ENCODE assay signal across 20 cellular contexts in genomic region chr6:147759088-147759487, GRCh38.
DNase-seq lines count a peak whose midpoint lies in the region; ATAC-seq and TF ChIP-seq lines count a peak whose summit lies in the region.
"Had no signal": no experiment of that assay in that cellular context is flagged by ENCODE, and none has a peak within 500 bp of the region (broad histone marks: within the 10 kb centered on the region; RNA-seq: fewer than 3 reads in every experiment).

No MANE protein-coding gene starts in this region.

- TF ChIP-seq CTCF in MM.1S (IDR thresholded peaks at IDR 0.05; ENCODE audit: low read length) = no peak

- no peaks in the 10 kb centered on the region for H3K79me2 ChIP-seq in MM.1S (ENCODE audit: low read length)

- no peak overlapping the region for H2AFZ ChIP-seq in MM.1S (ENCODE audit: low read length)

- H3K9ac ChIP-seq in adipocyte (ENCODE audit: low read length) (no peak overlapping the region), MM.1S (ENCODE audit: low read length) (no peak overlapping the region)

- H3K4me1 ChIP-seq in adipocyte (ENCODE audit: control insufficient read depth, insufficient read depth, low read length) (peaks cover 11% of the 10 kb centered on the region), MM.1S (ENCODE audit: low read length) (no peaks in the 10 kb centered on the region)
- H3K4me1 ChIP-seq: foreskin keratinocyte, tibial artery had no signal

- H3K27me3 ChIP-seq in adipocyte (replicated peaks; ENCODE audit: control insufficient read depth, insufficient read depth, low read length) (no peaks in the 10 kb centered on the region), MM.1S (replicated peaks; ENCODE audit: insufficient read depth, low read length) (no peaks in the 10 kb centered on the region)
- H3K27me3 ChIP-seq: cardiac muscle cell, foreskin keratinocyte, tibial artery had no signal

- H4K20me1 ChIP-seq in MM.1S (ENCODE audit: insufficient read depth, low read length) = no peaks in the 10 kb centered on the region

- no peak overlapping the region for H3K4me2 ChIP-seq in MM.1S (ENCODE audit: low read depth, low read length)

- DNase-seq in NCI-H2171 treated with DMSO at 0.1 percent for 48 hours (lab: John Stamatoyannopoulos, UW) (peak; percentile 49), NCI-H2171 (lab: John Stamatoyannopoulos, UW) (no peak), adipocyte (ENCODE audit: low read depth) (peak; percentile 69), myocyte (ENCODE audit: low read depth) (peak; percentile 38), MM.1S (no peak)
- DNase-seq in activated CD8-positive, alpha-beta memory T cell treated with anti-CD3 and anti-CD28 coated beads for 24 hours = no peak
- DNase-seq: 8988T; activated CD4-positive, alpha-beta memory T cell treated with anti-CD3 and anti-CD28 coated beads for 36 hours; activated naive CD8-positive, alpha-beta T cell treated with anti-CD3 and anti-CD28 coated beads, Interleukin-2, amount 10 ng/mL, durations not matched to agents 7 days and 5 days; activated T-cell treated with anti-CD3 and anti-CD28 coated beads, Interleukin-2, amount 50 U/mL, for 72 hours; CD4-positive, CD25-positive, alpha-beta regulatory T cell; DMS79 treated with DMSO at 0.1 percent for 48 hours; effector CD8-positive, alpha-beta T cell; foreskin keratinocyte; left colon; small intestine; tibial artery had no signal

- no peak for TF ChIP-seq EP300 in Ishikawa (IDR thresholded peaks at IDR 0.05; ENCODE audit: borderline replicate concordance)

- no peak for TF ChIP-seq RAD21 in Ishikawa (IDR thresholded peaks at IDR 0.05; ENCODE audit: low read depth)

- no peaks in the 10 kb centered on the region for H3F3A ChIP-seq in MM.1S (ENCODE audit: insufficient read depth, low read length)

- ATAC-seq in GM18498 (IDR thresholded peaks at IDR 0.05; ENCODE audit: unreplicated experiment) = no peak
- ATAC-seq: activated T-cell treated with anti-CD3 and anti-CD28 coated beads, Interleukin-2, amount 50 U/mL, for 72 hours; foreskin keratinocyte; left colon had no signal

- H3K36me3 ChIP-seq in adipocyte (ENCODE audit: control insufficient read depth, insufficient read depth, low read length, severe bottlenecking) = no peaks in the 10 kb centered on the region
- no peaks in the 10 kb centered on the region for H3K36me3 ChIP-seq in MM.1S (replicated peaks; ENCODE audit: insufficient read depth, low read length)
- H3K36me3 ChIP-seq: cardiac muscle cell, tibial artery had no signal

- H3K4me3 ChIP-seq in adipocyte (ENCODE audit: low read length) (no peak overlapping the region), MM.1S (ENCODE audit: low read length) (no peak overlapping the region)
- H3K4me3 ChIP-seq: cardiac muscle cell, tibial artery had no signal

- H3K27ac ChIP-seq in MM.1S (ENCODE audit: low read length) = no peak overlapping the region
- H3K27ac ChIP-seq: cardiac muscle cell, foreskin keratinocyte, tibial artery had no signal

- H3K9me3 ChIP-seq in adipocyte (ENCODE audit: control insufficient read depth, low read length) (peaks cover 6% of the 10 kb centered on the region), MM.1S (replicated peaks; ENCODE audit: insufficient read depth, low read length) (no peaks in the 10 kb centered on the region)

- no peaks in the 10 kb centered on the region for H3K9me2 ChIP-seq in MM.1S (replicated peaks; ENCODE audit: insufficient read depth, low read length)

TF ChIP-seq in Ishikawa, 13 proteins besides CTCF, POLR2A, EP300 and RAD21:
- no peak for TF ChIP-seq ZBTB7A (IDR thresholded peaks at IDR 0.05; ENCODE audit: low read depth)
- 0 out of 2 replicates have a peak, but pooled peaks have one; percentile 38 for TF ChIP-seq CEBPB (IDR thresholded peaks at IDR 0.05)
- no peak for TF ChIP-seq TEAD4 (IDR thresholded peaks at IDR 0.05)
- TF ChIP-seq MAX (IDR thresholded peaks at IDR 0.05) = no peak
- no peak for TF ChIP-seq YY1 (IDR thresholded peaks at IDR 0.05; ENCODE audit: low read depth)

Comparison
In these comparisons a context has a peak if more than half of its experiments do, and no peak if none do; other contexts are left out.
1. DNase-seq: peak in NCI-H2171 treated with DMSO at 0.1 percent for 48 hours (single experiment), adipocyte (single experiment) and myocyte (single experiment); none in NCI-H2171 (single experiment), MM.1S (single experiment) and activated CD8-positive, alpha-beta memory T cell treated with anti-CD3 and anti-CD28 coated beads for 24 hours (single experiment).